Comparison of ENCODE assay signal across 3 cellular contexts in the genomic region with DNA sequence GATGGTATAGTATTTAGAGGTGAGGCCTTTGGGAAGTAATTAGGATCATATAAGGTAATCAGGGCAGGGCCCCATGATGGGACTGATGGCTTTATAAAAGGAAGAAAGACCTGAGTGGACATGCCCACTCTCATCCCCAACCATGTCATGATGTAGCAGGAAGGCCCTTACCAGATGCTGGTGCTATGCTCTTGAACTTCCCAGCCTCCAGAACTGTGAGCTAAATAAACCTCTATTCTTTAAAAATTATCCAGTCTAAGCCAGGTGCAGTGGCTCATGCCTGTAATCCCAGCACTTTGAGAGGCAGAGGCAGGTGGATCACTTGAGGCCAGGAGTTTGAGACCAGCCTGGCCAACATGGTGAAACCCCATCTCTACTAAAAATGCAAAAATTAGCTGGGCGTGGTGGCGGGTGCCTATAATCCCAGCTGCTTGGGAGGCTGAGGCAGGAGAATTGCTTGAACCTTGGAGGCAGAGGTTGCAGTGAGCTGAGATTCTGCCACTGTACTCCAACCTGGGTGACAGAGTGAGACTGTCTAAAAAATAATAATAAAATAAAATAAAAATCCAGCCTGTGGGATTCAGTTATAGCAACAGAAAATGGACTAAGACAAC. TPM values are rescaled to one million over a fixed set of nuclear protein-coding genes. Genes with fewer than 3 reads are reported as not detected.
DNase-seq lines count a peak whose midpoint lies in the region; ATAC-seq, FAIRE-seq and TF ChIP-seq lines count a peak whose summit lies in the region.
"Not testable (repeated sequence)": the region's sequence is repeated elsewhere in the genome, so short reads cannot be mapped to it uniquely, and the experiment has no call there.

No MANE protein-coding gene starts in this region.

- intact Hi-C loops in HCT116 (cut with micrococcal nuclease); HepG2 (cut with micrococcal nuclease; ENCODE audit: unreplicated experiment): not testable (repeated sequence)

- TF ChIP-seq RAD21 in HCT116 (IDR thresholded peaks at IDR 0.05; ENCODE audit: low read depth); HepG2 (CRISPR knock-in tag; IDR thresholded peaks at IDR 0.05): not testable (repeated sequence)

- not testable (repeated sequence) for H2AFZ ChIP-seq in HCT116 (ENCODE audit: low read depth, low read length, poor library complexity, severe bottlenecking); HepG2 (ENCODE audit: low read length)

- H3K4me2 ChIP-seq in HCT116 (ENCODE audit: low read length); HepG2 (ENCODE audit: low read depth, low read length): not testable (repeated sequence)

- 100% methylated on average over 2 of the region's 2 CpGs for WGBS in HepG2 (ENCODE audit: low lambda C conversion rate)

- BruUV-seq in HCT116 (replicated peaks; lab: Mats Ljungman, UMichigan); HepG2 (replicated peaks; lab: Mats Ljungman, UMichigan): not testable (repeated sequence)

- RAD21 ChIA-PET in HCT116 (lab: Charles Lee; ENCODE audit: low non-redundant PET in 1 of 2, low total read pairs in 2 of 2, uncharacterized antibody in 2 of 2, unreplicated experiment in 2 of 2) = not testable (repeated sequence)

- H3K9me3 ChIP-seq in HCT116 (ENCODE audit: control insufficient read depth in 1 of 2, insufficient read depth in 1 of 2, low read depth in 1 of 2, low read length in 2 of 2); HepG2 (ENCODE audit: low read length): not testable (repeated sequence)

- CTCF ChIA-PET in HCT116 (lab: Charles Lee); HepG2 (lab: Yijun Ruan, JAX; ENCODE audit: low intra/inter-chr PET ratio, low total read pairs): not testable (repeated sequence)

- POLR2A ChIA-PET in HCT116 (lab: Charles Lee); HepG2 (lab: Yijun Ruan, JAX): not testable (repeated sequence)

- ATAC-seq in HCT116, HepG2: not testable (repeated sequence)

- peaks cover 8 to 30% of the 10 kb centered on the region in 2 experiments; a peak in 3 of 4 replicates for H3K36me3 ChIP-seq in HCT116 (ENCODE audit: control insufficient read depth in 1 of 2, insufficient read depth in 2 of 2, low read length in 2 of 2)
- not testable (repeated sequence) for H3K36me3 ChIP-seq in HepG2 (replicated peaks in 1 of 2; ENCODE audit: control insufficient read depth in 1 of 2, insufficient read depth in 2 of 2, low read length in 2 of 2)

- not testable (repeated sequence) for TF ChIP-seq CTCF in HCT116 (IDR thresholded peaks at IDR 0.05 in 2 of 3, conservative IDR thresholded peaks at IDR 0.05 in 1 of 3; ENCODE audit: borderline replicate concordance in 1 of 3, insufficient read depth in 1 of 3, low read depth in 2 of 3, low read length in 2 of 3); VCaP (conservative IDR thresholded peaks at IDR 0.05); HepG2 (CRISPR knock-in tag; IDR thresholded peaks at IDR 0.05)

- not testable (repeated sequence) for H4K20me1 ChIP-seq in HCT116 (ENCODE audit: insufficient read depth); HepG2 (ENCODE audit: insufficient read depth, low read length)

- H3K9me2 ChIP-seq in HCT116 (ENCODE audit: insufficient read depth) = not testable (repeated sequence)

- not testable (repeated sequence) for TF ChIP-seq POLR2A in HCT116 (IDR thresholded peaks at IDR 0.05; ENCODE audit: borderline replicate concordance, extremely low read depth, insufficient read depth, insufficient read length); HepG2 (IDR thresholded peaks at IDR 0.05; ENCODE audit: insufficient read depth in 1 of 2, low read depth in 2 of 2, low read length in 2 of 2)

- not testable (repeated sequence) for H3K9ac ChIP-seq in HCT116 (ENCODE audit: low read length); HepG2 (ENCODE audit: insufficient read depth, low read depth, low read length)

- H3K4me1 ChIP-seq in HCT116 (ENCODE audit: control insufficient read depth in 1 of 2, insufficient read depth in 2 of 2, low read length in 2 of 2); HepG2 (ENCODE audit: insufficient read depth, low read length): not testable (repeated sequence)

- TF ChIP-seq EP300 in HepG2 (IDR thresholded peaks at IDR 0.05; ENCODE audit: low read depth in 2 of 2, low read length in 2 of 2); HepG2 (CRISPR knock-in tag; IDR thresholded peaks at IDR 0.05; ENCODE audit: borderline replicate concordance): not testable (repeated sequence)

- in situ Hi-C loops in HepG2 (cut with HindIII; ENCODE audit: extremely low pct_ligation_motif_present, low pct_unique_long_range_greater_than_20kb) = not testable (repeated sequence)

- H3K27ac ChIP-seq in HCT116 (ENCODE audit: low read depth, low read length); HepG2 (ENCODE audit: extremely low read length, insufficient read depth, low read length): not testable (repeated sequence)
- peak overlapping the region; percentile 32; the same call in 1 of the 2 replicates for H3K27ac ChIP-seq in VCaP

- H3K4me3 ChIP-seq in HCT116 (replicated peaks in 1 of 2; ENCODE audit: low read depth in 1 of 2, low read length in 2 of 2); HepG2 (replicated peaks in 1 of 3; ENCODE audit: insufficient read depth in 1 of 3, low read depth in 2 of 3, low read length in 3 of 3): not testable (repeated sequence)

- FAIRE-seq in HepG2 (lab: Jason Lieb, UNC) = not testable (repeated sequence)

- not testable (repeated sequence) for H3K79me2 ChIP-seq in HCT116 (ENCODE audit: insufficient read depth, low read length); HepG2 (ENCODE audit: insufficient read depth, low read length)

- not testable (repeated sequence) for DNase-seq in HCT116 (ENCODE audit: low read depth, low spot score); HepG2 (ENCODE audit: low spot score)

- not testable (repeated sequence) for H3K27me3 ChIP-seq in HCT116 (ENCODE audit: insufficient read depth, low read length); HepG2 (ENCODE audit: control insufficient read depth in 1 of 2, insufficient read depth in 2 of 2, low read length in 2 of 2)

RNA-seq across cellular contexts. Expression of a gene that starts 20.5 kb away (rescaled TPM):
- total RNA-seq in HCT116 (2021; ENCODE audit: unreplicated experiment) (20.7 TPM), HepG2 (2016; rRNA removed; fragmentation: Illumina TruSeq; extraction: Trizol) (14.9 and 33.6 TPM in 2 replicates)
- 15.6 and 21.2 TPM in 2 replicates for polyA plus RNA-seq in HCT116 (2012)
- total RNA-seq in HepG2 (2016; cell fraction: cytosol; rRNA removed; fragmentation: Illumina TruSeq; extraction: Trizol; ENCODE audit: low read depth) = 3.6 and 4.5 TPM in 2 replicates
- 14.5 and 33.2 TPM in 2 replicates for total RNA-seq in HepG2 (2016; cell fraction: insoluble cytoplasmic fraction; rRNA removed; fragmentation: Illumina TruSeq; extraction: Trizol)
- 8.3 and 9.4 TPM in 2 replicates for total RNA-seq in HepG2 (2016; cell fraction: membrane; rRNA removed; fragmentation: Illumina TruSeq; extraction: Trizol)
- total RNA-seq in HepG2 (2016; cell fraction: nucleus; rRNA removed; fragmentation: Illumina TruSeq; extraction: Trizol) = 27.1 and 30.8 TPM in 2 replicates
- 29.9 and 32.7 TPM in 2 replicates for polyA plus RNA-seq in HepG2 (2011; rRNA removed)
- polyA plus RNA-seq in HepG2 (2011; cell fraction: cytosol; rRNA removed) = 21.5 and 32.7 TPM in 2 replicates
- 9.5 and 11.1 TPM in 2 replicates for polyA plus RNA-seq in HepG2 (2011; cell fraction: nucleus; rRNA removed)
- polyA plus RNA-seq in HepG2 (2012) = 22.8 and 24.3 TPM in 2 replicates
- polyA plus RNA-seq in HepG2 (2016; cell fraction: cytosol; fragmentation: Illumina TruSeq; extraction: Trizol; ENCODE audit: low read depth) = 4.3 and 4.6 TPM in 2 replicates
- 13.2 and 15.8 TPM in 2 replicates for polyA plus RNA-seq in HepG2 (2016; cell fraction: insoluble cytoplasmic fraction; fragmentation: Illumina TruSeq; extraction: Trizol; ENCODE audit: low read depth)
- polyA plus RNA-seq in HepG2 (2016; cell fraction: membrane; fragmentation: Illumina TruSeq; extraction: Trizol; ENCODE audit: low read depth) = 6.5 and 6.9 TPM in 2 replicates
- polyA plus RNA-seq in HepG2 (2016; cell fraction: nucleus; fragmentation: Illumina TruSeq; extraction: Trizol; ENCODE audit: insufficient read depth, low read depth) = 38.2 and 40.8 TPM in 2 replicates
- polyA minus RNA-seq in HepG2 (2011; rRNA and poly(A)+ RNA removed; ENCODE audit: low replicate concordance) = 4.1 and 14.1 TPM in 2 replicates
- polyA minus RNA-seq in HepG2 (2011; cell fraction: cytosol; rRNA and poly(A)+ RNA removed) = 15.0 and 15.7 TPM in 2 replicates
- 5.7 and 9.0 TPM in 2 replicates for polyA minus RNA-seq in HepG2 (2011; cell fraction: nucleus; rRNA and poly(A)+ RNA removed)

RNA-seq across cellular contexts. Expression of a gene that starts 22.4 kb away (rescaled TPM):
- total RNA-seq in HCT116 (2021; ENCODE audit: unreplicated experiment) (36.2 TPM), HepG2 (2016; rRNA removed; fragmentation: Illumina TruSeq; extraction: Trizol) (21.3 and 30.0 TPM in 2 replicates)
- polyA plus RNA-seq in HCT116 (2012) = 40.8 and 47.2 TPM in 2 replicates
- 6.9 and 9.1 TPM in 2 replicates for total RNA-seq in HepG2 (2016; cell fraction: cytosol; rRNA removed; fragmentation: Illumina TruSeq; extraction: Trizol; ENCODE audit: low read depth)
- total RNA-seq in HepG2 (2016; cell fraction: insoluble cytoplasmic fraction; rRNA removed; fragmentation: Illumina TruSeq; extraction: Trizol) = 23.5 and 29.4 TPM in 2 replicates
- 8.9 and 9.2 TPM in 2 replicates for total RNA-seq in HepG2 (2016; cell fraction: membrane; rRNA removed; fragmentation: Illumina TruSeq; extraction: Trizol)
- 10.0 and 12.6 TPM in 2 replicates for total RNA-seq in HepG2 (2016; cell fraction: nucleus; rRNA removed; fragmentation: Illumina TruSeq; extraction: Trizol)
- 41.4 and 48.7 TPM in 2 replicates for polyA plus RNA-seq in HepG2 (2011; rRNA removed)
- 48.8 and 53.2 TPM in 2 replicates for polyA plus RNA-seq in HepG2 (2011; cell fraction: cytosol; rRNA removed)
- 21.0 and 23.2 TPM in 2 replicates for polyA plus RNA-seq in HepG2 (2011; cell fraction: nucleus; rRNA removed)
- polyA plus RNA-seq in HepG2 (2012) = 38.1 and 41.7 TPM in 2 replicates
- polyA plus RNA-seq in HepG2 (2016; cell fraction: cytosol; fragmentation: Illumina TruSeq; extraction: Trizol; ENCODE audit: low read depth) = 3.6 and 4.1 TPM in 2 replicates
- 24.4 and 26.5 TPM in 2 replicates for polyA plus RNA-seq in HepG2 (2016; cell fraction: insoluble cytoplasmic fraction; fragmentation: Illumina TruSeq; extraction: Trizol; ENCODE audit: low read depth)
- polyA plus RNA-seq in HepG2 (2016; cell fraction: membrane; fragmentation: Illumina TruSeq; extraction: Trizol; ENCODE audit: low read depth) = 5.5 and 6.2 TPM in 2 replicates
- 15.9 and 18.0 TPM in 2 replicates for polyA plus RNA-seq in HepG2 (2016; cell fraction: nucleus; fragmentation: Illumina TruSeq; extraction: Trizol; ENCODE audit: insufficient read depth, low read depth)
- 10.6 and 40.6 TPM in 2 replicates for polyA minus RNA-seq in HepG2 (2011; rRNA and poly(A)+ RNA removed; ENCODE audit: low replicate concordance)
- 14.9 and 18.3 TPM in 2 replicates for polyA minus RNA-seq in HepG2 (2011; cell fraction: cytosol; rRNA and poly(A)+ RNA removed)
- polyA minus RNA-seq in HepG2 (2011; cell fraction: nucleus; rRNA and poly(A)+ RNA removed) = 16.9 and 25.7 TPM in 2 replicates

RNA-seq across cellular contexts. Expression of a gene that starts 47.0 kb away (rescaled TPM):
- 114 TPM for total RNA-seq in HCT116 (2021; ENCODE audit: unreplicated experiment)
- polyA plus RNA-seq in HCT116 (2012) = 126 and 140 TPM in 2 replicates
- total RNA-seq in HepG2 (2016; rRNA removed; fragmentation: Illumina TruSeq; extraction: Trizol) = 85.2 and 86.6 TPM in 2 replicates
- total RNA-seq in HepG2 (2016; cell fraction: cytosol; rRNA removed; fragmentation: Illumina TruSeq; extraction: Trizol; ENCODE audit: low read depth) = 19.0 and 24.8 TPM in 2 replicates
- 88.8 and 91.0 TPM in 2 replicates for total RNA-seq in HepG2 (2016; cell fraction: insoluble cytoplasmic fraction; rRNA removed; fragmentation: Illumina TruSeq; extraction: Trizol)
- 28.1 and 32.1 TPM in 2 replicates for total RNA-seq in HepG2 (2016; cell fraction: membrane; rRNA removed; fragmentation: Illumina TruSeq; extraction: Trizol)
- total RNA-seq in HepG2 (2016; cell fraction: nucleus; rRNA removed; fragmentation: Illumina TruSeq; extraction: Trizol) = 43.6 and 54.4 TPM in 2 replicates
- 88.4 and 99.0 TPM in 2 replicates for polyA plus RNA-seq in HepG2 (2011; rRNA removed)
- polyA plus RNA-seq in HepG2 (2011; cell fraction: cytosol; rRNA removed) = 95.8 and 105 TPM in 2 replicates
- 168 and 180 TPM in 2 replicates for polyA plus RNA-seq in HepG2 (2011; cell fraction: nucleus; rRNA removed)
- polyA plus RNA-seq in HepG2 (2012) = 46.4 and 46.8 TPM in 2 replicates
- polyA plus RNA-seq in HepG2 (2016; cell fraction: cytosol; fragmentation: Illumina TruSeq; extraction: Trizol; ENCODE audit: low read depth) = 12.7 and 14.4 TPM in 2 replicates
- 75.6 and 81.5 TPM in 2 replicates for polyA plus RNA-seq in HepG2 (2016; cell fraction: insoluble cytoplasmic fraction; fragmentation: Illumina TruSeq; extraction: Trizol; ENCODE audit: low read depth)
- 19.5 and 21.9 TPM in 2 replicates for polyA plus RNA-seq in HepG2 (2016; cell fraction: membrane; fragmentation: Illumina TruSeq; extraction: Trizol; ENCODE audit: low read depth)
- 96.1 and 107 TPM in 2 replicates for polyA plus RNA-seq in HepG2 (2016; cell fraction: nucleus; fragmentation: Illumina TruSeq; extraction: Trizol; ENCODE audit: insufficient read depth, low read depth)
- polyA minus RNA-seq in HepG2 (2011; rRNA and poly(A)+ RNA removed; ENCODE audit: low replicate concordance) = 60.0 and 64.5 TPM in 2 replicates
- 19.9 and 28.0 TPM in 2 replicates for polyA minus RNA-seq in HepG2 (2011; cell fraction: cytosol; rRNA and poly(A)+ RNA removed)
- polyA minus RNA-seq in HepG2 (2011; cell fraction: nucleus; rRNA and poly(A)+ RNA removed) = 31.8 and 36.4 TPM in 2 replicates

RNA-seq across cellular contexts. Expression of a gene that starts 56.6 kb away (rescaled TPM):
- total RNA-seq in HCT116 (2021; ENCODE audit: unreplicated experiment) (78.0 TPM), HepG2 (2016; rRNA removed; fragmentation: Illumina TruSeq; extraction: Trizol) (73.2 and 90.3 TPM in 2 replicates)
- polyA plus RNA-seq in HCT116 (2012) = 64.3 and 66.1 TPM in 2 replicates
- 20.4 and 23.5 TPM in 2 replicates for total RNA-seq in HepG2 (2016; cell fraction: cytosol; rRNA removed; fragmentation: Illumina TruSeq; extraction: Trizol; ENCODE audit: low read depth)
- 74.2 and 88.0 TPM in 2 replicates for total RNA-seq in HepG2 (2016; cell fraction: insoluble cytoplasmic fraction; rRNA removed; fragmentation: Illumina TruSeq; extraction: Trizol)
- 42.0 and 50.1 TPM in 2 replicates for total RNA-seq in HepG2 (2016; cell fraction: membrane; rRNA removed; fragmentation: Illumina TruSeq; extraction: Trizol)
- 32.9 and 38.9 TPM in 2 replicates for total RNA-seq in HepG2 (2016; cell fraction: nucleus; rRNA removed; fragmentation: Illumina TruSeq; extraction: Trizol)
- polyA plus RNA-seq in HepG2 (2011; rRNA removed) = 72.1 and 96.1 TPM in 2 replicates
- polyA plus RNA-seq in HepG2 (2011; cell fraction: cytosol; rRNA removed) = 70.6 and 104 TPM in 2 replicates
- 134 and 140 TPM in 2 replicates for polyA plus RNA-seq in HepG2 (2011; cell fraction: nucleus; rRNA removed)
- 47.7 and 58.7 TPM in 2 replicates for polyA plus RNA-seq in HepG2 (2012)
- polyA plus RNA-seq in HepG2 (2016; cell fraction: cytosol; fragmentation: Illumina TruSeq; extraction: Trizol; ENCODE audit: low read depth) = 28.9 and 30.0 TPM in 2 replicates
- 113 and 115 TPM in 2 replicates for polyA plus RNA-seq in HepG2 (2016; cell fraction: insoluble cytoplasmic fraction; fragmentation: Illumina TruSeq; extraction: Trizol; ENCODE audit: low read depth)
- polyA plus RNA-seq in HepG2 (2016; cell fraction: membrane; fragmentation: Illumina TruSeq; extraction: Trizol; ENCODE audit: low read depth) = 43.7 and 45.0 TPM in 2 replicates
- polyA plus RNA-seq in HepG2 (2016; cell fraction: nucleus; fragmentation: Illumina TruSeq; extraction: Trizol; ENCODE audit: insufficient read depth, low read depth) = 67.4 and 74.9 TPM in 2 replicates
- 58.0 and 75.1 TPM in 2 replicates for polyA minus RNA-seq in HepG2 (2011; rRNA and poly(A)+ RNA removed; ENCODE audit: low replicate concordance)
- polyA minus RNA-seq in HepG2 (2011; cell fraction: cytosol; rRNA and poly(A)+ RNA removed) = 39.7 and 48.1 TPM in 2 replicates
- polyA minus RNA-seq in HepG2 (2011; cell fraction: nucleus; rRNA and poly(A)+ RNA removed) = 17.4 and 26.0 TPM in 2 replicates
